Comparison of ENCODE assay signal across 19 cellular contexts in the genomic region with DNA sequence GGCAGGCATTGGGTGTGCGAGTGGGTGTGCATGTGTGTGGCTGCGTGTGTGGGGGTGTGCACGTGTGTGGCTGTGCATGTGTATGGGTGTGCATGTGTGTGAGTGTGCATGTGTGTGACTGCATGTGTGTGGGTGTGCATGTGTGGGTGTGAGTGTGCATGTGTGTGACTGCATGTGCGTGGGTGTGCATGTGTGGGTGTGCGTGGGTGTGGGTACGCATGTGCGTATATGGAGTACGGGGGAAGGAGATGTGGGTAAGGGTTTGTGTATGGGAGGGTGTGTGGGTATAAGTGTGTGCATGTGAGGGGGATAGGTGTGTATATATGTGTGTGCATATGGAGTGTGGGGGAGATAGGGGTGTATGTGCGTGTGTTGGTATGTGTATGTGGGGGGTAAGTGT.
A peak's percentile ranks its signal among the peaks of the same experiment; 100 is the strongest.
DNase-seq lines count a peak whose midpoint lies in the region; ATAC-seq, FAIRE-seq and TF ChIP-seq lines count a peak whose summit lies in the region.
"Had no signal": no experiment of that assay in that cellular context is flagged by ENCODE, and none has a peak within 500 bp of the region (broad histone marks: within the 10 kb centered on the region; RNA-seq: fewer than 3 reads in every experiment).

No MANE protein-coding gene starts in this region.

- RAD21 ChIA-PET in GM12878 (lab: Charles Lee; ENCODE audit: unreplicated experiment), result no interaction called here

- no peak overlapping the region for H4K91ac ChIP-seq in neuronal stem cell (ENCODE audit: low read depth, low read length, poor library complexity)

- H3K14ac ChIP-seq in neuronal stem cell (ENCODE audit: low read length), result no peak overlapping the region

- TF ChIP-seq EP300 in GM12878 (IDR thresholded peaks at IDR 0.05; ENCODE audit: borderline replicate concordance in 1 of 2, control insufficient read depth in 1 of 2, low read depth in 2 of 2, low read length in 2 of 2), result no peak

- CTCF ChIA-PET in activated CD8-positive, alpha-beta T cell treated with anti-CD3 and anti-CD28 coated beads, Interleukin-2, amount 10 ng/mL, durations not matched to agents 7 days and 5 days (lab: Charles Lee), result no interaction called here
- CTCF ChIA-PET in activated CD8-positive, alpha-beta T cell treated with anti-CD3 and anti-CD28 coated beads for 36 hours (lab: Charles Lee), result interaction anchor here (1.3 kb wide), 1 partner anchor 8 kb away, joined by 3 read pairs; no protein-coding TSS in a partner anchor
- CTCF ChIA-PET in GM12878 (lab: Yijun Ruan, JAX), result no interaction called here

- no peak for TF ChIP-seq CTCF in activated CD8-positive, alpha-beta T cell treated with anti-CD3 and anti-CD28 coated beads for 36 hours (IDR thresholded peaks at IDR 0.05)
- TF ChIP-seq CTCF in GM12878 (IDR thresholded peaks at IDR 0.05 in 2 of 3, conservative IDR thresholded peaks at IDR 0.05 in 1 of 3; ENCODE audit: control insufficient read depth in 2 of 3, extremely low read depth in 1 of 3, insufficient read depth in 1 of 3, low read depth in 3 of 3, low read length in 3 of 3) (no peak), D721Med (IDR thresholded peaks at IDR 0.05; ENCODE audit: insufficient read depth, missing control alignments) (no peak), esophagus squamous epithelium (IDR thresholded peaks at IDR 0.05) (no peak)

- no peak overlapping the region for H2BK15ac ChIP-seq in neuronal stem cell (ENCODE audit: low read length)

- no peak for ATAC-seq in activated CD8-positive, alpha-beta T cell treated with anti-CD3 and anti-CD28 coated beads, Interleukin-2, amount 10 ng/mL, durations not matched to agents 7 days and 5 days
- no peak for ATAC-seq in activated CD8-positive, alpha-beta T cell treated with anti-CD3 and anti-CD28 coated beads for 36 hours
- ATAC-seq in GM12878, result no peak

- H3K27ac Mint-ChIP-seq in activated CD8-positive, alpha-beta T cell treated with anti-CD3 and anti-CD28 coated beads, Interleukin-2, amount 10 ng/mL, durations not matched to agents 7 days and 5 days, result peak overlapping the region; percentile 40
- no peak overlapping the region for H3K27ac Mint-ChIP-seq in activated CD8-positive, alpha-beta T cell treated with anti-CD3 and anti-CD28 coated beads for 36 hours

- no peak overlapping the region for H2BK120ac ChIP-seq in neuronal stem cell (ENCODE audit: low read depth, low read length)

- TF ChIP-seq POLR2A in GM12891 (IDR thresholded peaks at IDR 0.05; ENCODE audit: low read depth, low read length) (no peak), GM12878 (IDR thresholded peaks at IDR 0.05; ENCODE audit: low read depth, low read length) (no peak), esophagus squamous epithelium (IDR thresholded peaks at IDR 0.05) (no peak)

- H3K79me2 ChIP-seq in GM12878 (ENCODE audit: control insufficient read depth, insufficient read depth, low read length), result no peaks in the 10 kb centered on the region

- in situ Hi-C loops in GM12878 (cut with MboI), result no loop called here

- peak; percentile 19 for DNase-seq in activated CD8-positive, alpha-beta T cell treated with anti-CD3 and anti-CD28 coated beads, Interleukin-2, amount 10 ng/mL, durations not matched to agents 7 days and 5 days
- no peak for DNase-seq in activated CD8-positive, alpha-beta T cell treated with anti-CD3 and anti-CD28 coated beads for 36 hours
- no peak for DNase-seq in GM12891 (ENCODE audit: insufficient read length, low spot score)
- no peak for DNase-seq in GM12878 (ENCODE audit: low read depth, low spot score)
- no peak for DNase-seq in neuronal stem cell (ENCODE audit: low spot score)
- no peak for DNase-seq in NCI-H226
- no peak for DNase-seq in D721Med (ENCODE audit: insufficient read length, low spot score)
- no peak for DNase-seq in esophagus squamous epithelium (lab: John Stamatoyannopoulos, UW)
- DNase-seq: DMS 273 treated with DMSO at 0.1 percent for 48 hours; GF-D8; H7; MV-4-11; NCI-H1417; NCI-H1930; NCI-H446; NCI-H69; NK-92 treated with Interleukin-12 subunit alpha and Interleukin-12 subunit beta, amount 100 ng/mL, for 24 hours; SHP77 had no signal

- H2BK12ac ChIP-seq in neuronal stem cell (ENCODE audit: low read length), result no peak overlapping the region

- H3K27me3 Mint-ChIP-seq in activated CD8-positive, alpha-beta T cell treated with anti-CD3 and anti-CD28 coated beads, Interleukin-2, amount 10 ng/mL, durations not matched to agents 7 days and 5 days (ENCODE audit: low read depth), result no peaks in the 10 kb centered on the region
- no peaks in the 10 kb centered on the region for H3K27me3 Mint-ChIP-seq in activated CD8-positive, alpha-beta T cell treated with anti-CD3 and anti-CD28 coated beads for 36 hours

- no peak overlapping the region for H3K27ac ChIP-seq in GM12878 (ENCODE audit: control insufficient read depth, insufficient read depth)
- no peak overlapping the region for H3K27ac ChIP-seq in neuronal stem cell (replicated peaks; ENCODE audit: low read length)
- no peak overlapping the region for H3K27ac ChIP-seq in esophagus squamous epithelium
- H3K27ac ChIP-seq: 22Rv1 had no signal

- peak overlapping the region; percentile 52 for H3K18ac ChIP-seq in neuronal stem cell (ENCODE audit: low read length)

- no peaks in the 10 kb centered on the region for H4K20me1 ChIP-seq in GM12878 (ENCODE audit: control insufficient read depth, insufficient read depth)

- peaks cover 80% of the 10 kb centered on the region for H3K4me1 Mint-ChIP-seq in activated CD8-positive, alpha-beta T cell treated with anti-CD3 and anti-CD28 coated beads, Interleukin-2, amount 10 ng/mL, durations not matched to agents 7 days and 5 days (ENCODE audit: low read depth)
- peaks cover 74% of the 10 kb centered on the region for H3K4me1 Mint-ChIP-seq in activated CD8-positive, alpha-beta T cell treated with anti-CD3 and anti-CD28 coated beads for 36 hours (ENCODE audit: low read depth)

- H3K4me1 ChIP-seq in GM12878 (ENCODE audit: control insufficient read depth, insufficient read depth, low read length) (peaks cover 28% of the 10 kb centered on the region), neuronal stem cell (ENCODE audit: control insufficient read depth in 2 of 2, insufficient read depth in 1 of 2, low read depth in 1 of 2, low read length in 2 of 2) (no peaks in the 10 kb centered on the region), esophagus squamous epithelium (peaks cover 0 to 7% (median 0%) of the 10 kb centered on the region in 3 donors)

- no TSS peak for BruUV-seq in GM12878 (replicated peaks; lab: Mats Ljungman, UMichigan)

- H3K4me3 ChIP-seq in GM12878 (no peak overlapping the region), neuronal stem cell (ENCODE audit: low read length in 2 of 2) (peak overlapping the region in 1 of 2 donors; percentile 67), esophagus squamous epithelium (no peak overlapping the region)

- H3K23ac ChIP-seq in neuronal stem cell (ENCODE audit: low read depth, low read length, poor library complexity), result peak overlapping the region; percentile 87

- peak overlapping the region; percentile 33 for H2AK5ac ChIP-seq in neuronal stem cell (ENCODE audit: low read depth, low read length)

- WGBS in GM12878 (ENCODE audit: insufficient coverage, insufficient replicate concordance, low lambda C conversion rate, missing lambda C conversion rate), result 86% methylated on average over 9 of the region's 9 CpGs
- WGBS in neuronal stem cell (ENCODE audit: extremely low coverage in 2 of 2, insufficient read length in 2 of 2, insufficient replicate concordance in 1 of 2), 2 donors, result 100% methylated on average over 2 to 6 of the region's 9 CpGs
- 81 to 86% methylated on average over 9 of the region's 9 CpGs for WGBS in esophagus squamous epithelium, 2 donors

- intact Hi-C loops in activated CD8-positive, alpha-beta T cell treated with anti-CD3 and anti-CD28 coated beads for 36 hours (cut with micrococcal nuclease), result no loop called here
- intact Hi-C loops in GM12878 (cut with micrococcal nuclease; ENCODE audit: unreplicated experiment), result no loop called here
- intact Hi-C loops in esophagus squamous epithelium (cut with DNase I), result no loop called here

- H3K9ac ChIP-seq in GM12878 (ENCODE audit: control insufficient read depth, insufficient read depth, low read length), result no peak overlapping the region
- H3K9ac ChIP-seq in neuronal stem cell (ENCODE audit: low read depth, low read length, poor library complexity), result peak overlapping the region; percentile 71

- FAIRE-seq in GM12891 (lab: Jason Lieb, UNC), result peak; percentile 82
- no peak for FAIRE-seq in GM12878 (lab: Jason Lieb, UNC)
- no peak for FAIRE-seq in D721Med (lab: Jason Lieb, UNC)

- H3K4me2 ChIP-seq in GM12878 (ENCODE audit: control insufficient read depth, insufficient read depth) (no peak overlapping the region), neuronal stem cell (ENCODE audit: insufficient read depth, low read length, poor library complexity, severe bottlenecking) (no peak overlapping the region)

- peaks cover 1% of the 10 kb centered on the region for H3K9me3 Mint-ChIP-seq in activated CD8-positive, alpha-beta T cell treated with anti-CD3 and anti-CD28 coated beads, Interleukin-2, amount 10 ng/mL, durations not matched to agents 7 days and 5 days (ENCODE audit: insufficient read depth)
- peaks cover 6% of the 10 kb centered on the region for H3K9me3 Mint-ChIP-seq in activated CD8-positive, alpha-beta T cell treated with anti-CD3 and anti-CD28 coated beads for 36 hours

- POLR2A ChIA-PET in activated CD8-positive, alpha-beta T cell treated with anti-CD3 and anti-CD28 coated beads, Interleukin-2, amount 10 ng/mL, durations not matched to agents 7 days and 5 days (lab: Charles Lee), result no interaction called here
- POLR2A ChIA-PET in activated CD8-positive, alpha-beta T cell treated with anti-CD3 and anti-CD28 coated beads for 36 hours (lab: Charles Lee), result interaction anchor here (0.7 to 2.3 kb wide), 2 partner anchors 12 to 13 kb away, joined by 3 to 9 read pairs; no protein-coding TSS in a partner anchor
- POLR2A ChIA-PET in GM12878 (lab: Charles Lee), result interaction anchor here (5.6 kb wide), 1 partner anchor 13 kb away, joined by 52 read pairs; no protein-coding TSS in a partner anchor

- no peaks in the 10 kb centered on the region for H3K36me3 ChIP-seq in GM12878 (ENCODE audit: control insufficient read depth in 2 of 2, insufficient read depth in 2 of 2, low read length in 1 of 2)
- no peaks in the 10 kb centered on the region for H3K36me3 ChIP-seq in neuronal stem cell (replicated peaks in 1 of 2; ENCODE audit: control insufficient read depth in 2 of 2, insufficient read depth in 2 of 2, low read length in 2 of 2)
- no peaks in the 10 kb centered on the region for H3K36me3 ChIP-seq in esophagus squamous epithelium

- H4K8ac ChIP-seq in neuronal stem cell (ENCODE audit: low read depth, low read length), result no peak overlapping the region

- no peak for TF ChIP-seq RAD21 in GM12878 (IDR thresholded peaks at IDR 0.05; ENCODE audit: insufficient read depth, low read depth, low read length)

- SMC1A ChIA-PET in GM12878 (lab: Charles Lee; ENCODE audit: uncharacterized antibody, unreplicated experiment), result interaction anchor here (0.9 to 7.3 kb wide), 3 partner anchors 16 to 21 kb away, joined by 3 to 164 read pairs (median 121); no protein-coding TSS in a partner anchor

- H3K9me3 ChIP-seq in GM12878 (replicated peaks; ENCODE audit: control insufficient read depth, insufficient read depth, low read length) (no peaks in the 10 kb centered on the region; the same call in 2 of the 3 replicates), neuronal stem cell (replicated peaks in 1 of 2; ENCODE audit: control insufficient read depth in 2 of 2, insufficient read depth in 1 of 2, low read depth in 1 of 2, low read length in 2 of 2) (peaks cover 0 to 2% of the 10 kb centered on the region in 2 donors), esophagus squamous epithelium (no peaks in the 10 kb centered on the region)

- H3K4ac ChIP-seq in neuronal stem cell (ENCODE audit: low read length), result no peak overlapping the region

- H3K4me3 Mint-ChIP-seq in activated CD8-positive, alpha-beta T cell treated with anti-CD3 and anti-CD28 coated beads, Interleukin-2, amount 10 ng/mL, durations not matched to agents 7 days and 5 days, result no peak overlapping the region
- H3K4me3 Mint-ChIP-seq in activated CD8-positive, alpha-beta T cell treated with anti-CD3 and anti-CD28 coated beads for 36 hours, result no peak overlapping the region

- H3K36me3 Mint-ChIP-seq in activated CD8-positive, alpha-beta T cell treated with anti-CD3 and anti-CD28 coated beads, Interleukin-2, amount 10 ng/mL, durations not matched to agents 7 days and 5 days (ENCODE audit: low read depth), result peaks cover 31% of the 10 kb centered on the region
- H3K36me3 Mint-ChIP-seq in activated CD8-positive, alpha-beta T cell treated with anti-CD3 and anti-CD28 coated beads for 36 hours (ENCODE audit: low read depth), result peaks cover 26% of the 10 kb centered on the region

- H3K79me1 ChIP-seq in neuronal stem cell (ENCODE audit: low read depth, low read length), result no peaks in the 10 kb centered on the region

- H2AFZ ChIP-seq in GM12878 (ENCODE audit: control insufficient read depth, low read depth, low read length), result no peak overlapping the region
- no peak overlapping the region for H2AFZ ChIP-seq in neuronal stem cell (ENCODE audit: low read length)

- H2BK5ac ChIP-seq in neuronal stem cell (ENCODE audit: low read length), result no peak overlapping the region

- H3K27me3 ChIP-seq in GM12878 (replicated peaks in 1 of 2; ENCODE audit: control insufficient read depth in 2 of 2, insufficient read depth in 2 of 2, low read length in 1 of 2) (no peaks in the 10 kb centered on the region), neuronal stem cell (ENCODE audit: control insufficient read depth in 3 of 3, insufficient read depth in 3 of 3, low read depth in 1 of 3, low read length in 3 of 3) (no peaks in the 10 kb centered on the region), esophagus squamous epithelium (no peaks in the 10 kb centered on the region)
